Comparison of ENCODE assay signal across 8 cellular contexts in the genomic region with DNA sequence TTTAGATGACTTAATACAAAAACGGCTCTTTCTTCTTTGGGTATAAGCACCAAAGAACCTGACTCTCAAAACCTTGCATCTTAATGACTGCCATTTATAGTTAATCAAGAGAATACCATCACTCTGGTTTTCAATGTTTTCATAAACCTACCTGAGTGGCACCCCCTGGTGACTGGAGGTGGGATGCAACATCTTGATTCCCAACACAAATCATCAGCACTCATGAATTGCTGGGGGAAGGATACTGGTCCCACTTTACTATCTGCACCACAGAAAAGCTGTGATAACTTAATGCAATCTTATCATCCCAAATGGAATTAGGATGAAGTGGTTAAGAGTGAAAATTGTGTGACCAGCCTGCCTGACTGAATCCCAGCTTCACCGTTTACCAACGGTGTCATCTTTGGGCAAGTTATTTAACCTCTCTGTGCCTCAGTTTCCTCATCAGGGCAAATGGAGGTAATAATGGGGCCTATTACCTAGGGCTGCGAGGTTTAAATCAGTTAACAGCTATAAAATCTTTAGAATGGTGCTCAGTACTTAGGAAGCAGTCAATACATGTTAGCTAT.
A peak's percentile ranks its signal among the peaks of the same experiment; 100 is the strongest.
DNase-seq lines count a peak whose midpoint lies in the region; ATAC-seq and TF ChIP-seq lines count a peak whose summit lies in the region.

No MANE protein-coding gene starts in this region.

- H3K4me1 ChIP-seq in iPS-18a (ENCODE audit: control insufficient read depth, low read depth, low read length), result peaks cover 33% of the 10 kb centered on the region

- H3K9ac ChIP-seq in iPS-18a (ENCODE audit: low read length), result no peak overlapping the region

- no peaks in the 10 kb centered on the region for H3K9me3 ChIP-seq in iPS-18a (ENCODE audit: control insufficient read depth, low read depth, low read length)

- ATAC-seq in HG03432 (IDR thresholded peaks at IDR 0.05; ENCODE audit: unreplicated experiment), result peak; percentile 34

- peak overlapping the region; percentile 33 for H3K27ac ChIP-seq in iPS-18a (ENCODE audit: low read length)

- peak; percentile 35 for DNase-seq in activated T-cell treated with anti-CD3 and anti-CD28 coated beads, Interleukin-2, amount 50 U/mL, for 1 hour
- DNase-seq in stimulated activated naive CD4-positive, alpha-beta T cell treated with Interleukin-2 at 50 U/mL for 16 hours (lab: John Stamatoyannopoulos, UW), result peak; percentile 1
- DNase-seq in foreskin melanocyte, result no peak
- no peak for DNase-seq in globus pallidus (ENCODE audit: low spot score)
- DNase-seq in NCI-H1436 (lab: John Stamatoyannopoulos, UW), result no peak

- H3K27me3 ChIP-seq in iPS-18a (ENCODE audit: control insufficient read depth, insufficient read depth, low read length), result no peaks in the 10 kb centered on the region

- peak overlapping the region; percentile 18 for H3K4me3 ChIP-seq in iPS-18a (ENCODE audit: low read length)

- H3K36me3 ChIP-seq in iPS-18a (ENCODE audit: control insufficient read depth, low read depth, low read length), result no peaks in the 10 kb centered on the region

- TF ChIP-seq CTCF in GM12874 (IDR thresholded peaks at IDR 0.05; ENCODE audit: insufficient read depth, low read depth, low read length), result peak; percentile 50; the same call in 1 of the 2 replicates

Comparison
In these comparisons a context has a peak if more than half of its experiments do, and no peak if none do; other contexts are left out.
1. DNase-seq: peak in activated T-cell treated with anti-CD3 and anti-CD28 coated beads, Interleukin-2, amount 50 U/mL, for 1 hour (single experiment) and stimulated activated naive CD4-positive, alpha-beta T cell treated with Interleukin-2 at 50 U/mL for 16 hours (single experiment); none in foreskin melanocyte (single experiment), globus pallidus (single experiment) and NCI-H1436 (single experiment).